ENCODE assay signal across 9 cellular contexts in genomic region chr2:73260338-73260984, GRCh38. TPM values are rescaled to one million over a fixed set of nuclear protein-coding genes. Genes with fewer than 3 reads are reported as not detected.
A peak's percentile ranks its signal among the peaks of the same experiment; 100 is the strongest.
DNase-seq lines count a peak whose midpoint lies in the region; ATAC-seq and TF ChIP-seq lines count a peak whose summit lies in the region.
"Had no signal": no experiment of that assay in that cellular context is flagged by ENCODE, and none has a peak within 500 bp of the region (broad histone marks: within the 10 kb centered on the region; RNA-seq: fewer than 3 reads in every experiment).

No MANE protein-coding gene starts in this region.

- DNase-seq in AG20443 (ENCODE audit: low spot score) (peak; percentile 89), HFFc6 (peak; percentile 56), adrenal gland (peak; percentile 80 to 87 (median 83)), iPS-NIHi11 (ENCODE audit: low spot score) (peak; percentile 87), NCI-H1092 treated with DMSO at 0.1 percent for 48 hours (lab: John Stamatoyannopoulos, UW) (no peak)

- H3K27ac Mint-ChIP-seq in HFFc6 = no peak overlapping the region

- no peak overlapping the region for H3K4me3 ChIP-seq in adrenal gland

- H3K27me3 ChIP-seq in adrenal gland = no peaks in the 10 kb centered on the region

- no peaks in the 10 kb centered on the region for H3K4me1 Mint-ChIP-seq in HFFc6 (ENCODE audit: low read depth)
- H3K4me1 Mint-ChIP-seq: central memory CD8-positive, alpha-beta T cell had no signal

- TF ChIP-seq POLR2A in adrenal gland (IDR thresholded peaks at IDR 0.05) = no peak

- no peaks in the 10 kb centered on the region for H3K4me1 ChIP-seq in adrenal gland (replicated peaks in 1 of 2)

- no peaks in the 10 kb centered on the region for H3K9me3 Mint-ChIP-seq in HFFc6
- H3K9me3 Mint-ChIP-seq: central memory CD8-positive, alpha-beta T cell had no signal

- intact Hi-C loops in adrenal gland (cut with DNase I) = no loop called here

- H3K9me3 ChIP-seq in adrenal gland (replicated peaks in 1 of 3) = no peaks in the 10 kb centered on the region

- no peak overlapping the region for H3K4me3 Mint-ChIP-seq in HFFc6
- H3K4me3 Mint-ChIP-seq: central memory CD8-positive, alpha-beta T cell had no signal

- WGBS in adrenal gland, 4 donors = 25 to 60% (median 34%) methylated on average over 1 to 17 of the region's 17 CpGs

- ATAC-seq in GM21390 (IDR thresholded peaks at IDR 0.05; ENCODE audit: unreplicated experiment) (no peak), HG03460 (IDR thresholded peaks at IDR 0.05; ENCODE audit: unreplicated experiment) (no peak), HG02763 (IDR thresholded peaks at IDR 0.05; ENCODE audit: unreplicated experiment) (no peak)

- H3K36me3 ChIP-seq in adrenal gland (replicated peaks in 1 of 2) = no peaks in the 10 kb centered on the region

- no peak overlapping the region for H3K27ac ChIP-seq in adrenal gland

- H3K27me3 Mint-ChIP-seq in HFFc6 (ENCODE audit: insufficient read depth) = peaks cover 17% of the 10 kb centered on the region
- H3K27me3 Mint-ChIP-seq: central memory CD8-positive, alpha-beta T cell had no signal

- TF ChIP-seq CTCF in HFFc6 (IDR thresholded peaks at IDR 0.05) (peak; percentile 75), adrenal gland (IDR thresholded peaks at IDR 0.05) (peak; percentile 41 to 73 (median 64))

- no peaks in the 10 kb centered on the region for H3K36me3 Mint-ChIP-seq in HFFc6 (ENCODE audit: low read depth)

RNA-seq across cellular contexts. Expression of gene FBXO41, which starts 23.8 kb away (rescaled TPM):
- 1 to 10 TPM in 4 of 6 experiments, under 1 TPM in 2; 0.80 to 1.7 (median 1.4) TPM for total RNA-seq in HFFc6 (2021; fragmentation: NEBNext Ultra II Directional; extraction: Animal tissue kit (Norgen Biotek cat#: 25700))
- 1 to 10 TPM; 4.4 to 8.1 (median 6.0) TPM for total RNA-seq in adrenal gland
- 10 to 100 TPM in 1 of 3 donors, 1 to 10 TPM in 2; 1.8 to 12.0 (median 3.7) TPM for polyA plus RNA-seq in adrenal gland

RNA-seq across cellular contexts. Expression of gene CCT7, which starts 26.4 kb away (rescaled TPM):
- 100 to 1,000 TPM; 350 to 492 (median 406) TPM for total RNA-seq in HFFc6 (2021; fragmentation: NEBNext Ultra II Directional; extraction: Animal tissue kit (Norgen Biotek cat#: 25700))
- total RNA-seq in adrenal gland = 100 to 1,000 TPM; 203 to 581 (median 294) TPM
- polyA plus RNA-seq in adrenal gland = 100 to 1,000 TPM; 120 to 424 (median 246) TPM

RNA-seq across cellular contexts. Expression of gene PRADC1, which starts 27.4 kb away (rescaled TPM):
- total RNA-seq in HFFc6 (2021; fragmentation: NEBNext Ultra II Directional; extraction: Animal tissue kit (Norgen Biotek cat#: 25700)) = 10 to 100 TPM; 27.5 to 38.7 (median 31.7) TPM
- 10 to 100 TPM; 24.4 to 76.3 (median 33.3) TPM for total RNA-seq in adrenal gland
- polyA plus RNA-seq in adrenal gland = 10 to 100 TPM; 37.9 to 65.8 (median 63.2) TPM

RNA-seq across cellular contexts. Expression of gene EGR4, which starts 32.9 kb away (rescaled TPM):
- total RNA-seq in HFFc6 (2021; fragmentation: NEBNext Ultra II Directional; extraction: Animal tissue kit (Norgen Biotek cat#: 25700)) = not detected
- total RNA-seq in adrenal gland = under 1 TPM in 1 of 8 donors, not detected in 7; 0.30 TPM
- under 1 TPM in 2 of 3 donors, not detected in 1; 0.20 to 0.32 TPM for polyA plus RNA-seq in adrenal gland

RNA-seq across cellular contexts. Expression of gene SMYD5, which starts 46.4 kb away (rescaled TPM):
- total RNA-seq in HFFc6 (2021; fragmentation: NEBNext Ultra II Directional; extraction: Animal tissue kit (Norgen Biotek cat#: 25700)) = 10 to 100 TPM; 19.3 to 27.6 (median 24.4) TPM
- total RNA-seq in adrenal gland = 10 to 100 TPM in 7 of 8 donors, 1 to 10 TPM in 1; 8.7 to 35.0 (median 27.8) TPM
- 10 to 100 TPM; 25.7 to 45.4 (median 34.7) TPM for polyA plus RNA-seq in adrenal gland
